In genomic region chr6:24666616-24667377, GRCh38 we compare ENCODE assay signal across 1 cellular context.
A peak's percentile ranks its signal among the peaks of the same experiment; 100 is the strongest.
TF ChIP-seq lines count a peak whose summit lies in the region.

ACOT13 (plus strand) TSS chr6:24667077; CDS start chr6:24667264, 187 bp downstream.
TDP2 (minus strand) TSS chr6:24666899; CDS start chr6:24666862, 37 bp downstream.

TF ChIP-seq in HepG2, 621 proteins besides CTCF, POLR2A, EP300 and RAD21 (continued from another document and continues in another):
- TF ChIP-seq ZNF142 (CRISPR knock-in tag; IDR thresholded peaks at IDR 0.05) (no peak), FOXO1 (CRISPR knock-in tag; IDR thresholded peaks at IDR 0.05) (peak; percentile 33), DPF2 (CRISPR knock-in tag; IDR thresholded peaks at IDR 0.05; ENCODE audit: borderline replicate concordance, low read depth) (peak; percentile 61; the same call in 1 of the 2 replicates), DR1 (CRISPR knock-in tag; IDR thresholded peaks at IDR 0.05) (peak; percentile 96), ZNF282 (IDR thresholded peaks at IDR 0.05; ENCODE audit: partially characterized antibody) (no peak), ZNF672 (CRISPR knock-in tag; IDR thresholded peaks at IDR 0.05) (peak; percentile 89), CCDC6 (CRISPR knock-in tag; IDR thresholded peaks at IDR 0.05) (peak; percentile 13; the same call in 1 of the 2 replicates), ELF3 (CRISPR knock-in tag; IDR thresholded peaks at IDR 0.05) (peak; percentile 94), JDP2 (CRISPR knock-in tag; IDR thresholded peaks at IDR 0.05; ENCODE audit: borderline replicate concordance) (no peak; the same call in 1 of the 2 replicates), ZKSCAN5 (CRISPR knock-in tag; IDR thresholded peaks at IDR 0.05) (no peak; the same call in 1 of the 2 replicates), ZBTB38 (CRISPR knock-in tag; IDR thresholded peaks at IDR 0.05) (peak; percentile 94), RXRA (CRISPR knock-in tag; IDR thresholded peaks at IDR 0.05) (peak; percentile 78), MED13 (CRISPR knock-in tag; IDR thresholded peaks at IDR 0.05) (no peak), ZNF143 (CRISPR knock-in tag; IDR thresholded peaks at IDR 0.05) (no peak; the same call in 1 of the 2 replicates), ZNF781 (CRISPR knock-in tag; IDR thresholded peaks at IDR 0.05; ENCODE audit: borderline replicate concordance, not compliant biosample characterization) (peak; percentile 76), MAF1 (CRISPR knock-in tag; IDR thresholded peaks at IDR 0.05; ENCODE audit: borderline replicate concordance) (peak; percentile 78), HNRNPL (IDR thresholded peaks at IDR 0.05; ENCODE audit: low read depth, low read length) (no peak), ATF7 (IDR thresholded peaks at IDR 0.05) (no peak), ATF7 (CRISPR knock-in tag; IDR thresholded peaks at IDR 0.05) (no peak; the same call in 1 of the 2 replicates), MAFG (CRISPR knock-in tag; IDR thresholded peaks at IDR 0.05) (no peak), MAX (IDR thresholded peaks at IDR 0.05) (peak; percentile 87), ZNF790 (CRISPR knock-in tag; IDR thresholded peaks at IDR 0.05; ENCODE audit: borderline replicate concordance) (peak; percentile 98), SIN3A (IDR thresholded peaks at IDR 0.05; ENCODE audit: borderline replicate concordance, low read depth, low read length) (0 out of 2 replicates have a peak, but pooled peaks have one; percentile 36), ZSCAN29 (CRISPR knock-in tag; conservative IDR thresholded peaks at IDR 0.05) (0 out of 2 replicates have a peak, but pooled peaks have one; percentile 89), THAP7 (CRISPR knock-in tag; IDR thresholded peaks at IDR 0.05) (peak; percentile 94), KIAA2018 (CRISPR knock-in tag; IDR thresholded peaks at IDR 0.05; ENCODE audit: borderline replicate concordance) (no peak; the same call in 1 of the 2 replicates), SRF (IDR thresholded peaks at IDR 0.05; ENCODE audit: low read depth, low read length) (peak; percentile 40; the same call in 1 of the 2 replicates), POGZ (CRISPR knock-in tag; IDR thresholded peaks at IDR 0.05) (peak; percentile 99), HIVEP1 (CRISPR knock-in tag; IDR thresholded peaks at IDR 0.05) (peak; percentile 85), ZBTB43 (CRISPR knock-in tag; conservative IDR thresholded peaks at IDR 0.05) (peak; percentile 73), ZNF432 (CRISPR knock-in tag; IDR thresholded peaks at IDR 0.05; ENCODE audit: borderline replicate concordance) (0 out of 2 replicates have a peak, but pooled peaks have one; percentile 74), NPAS2 (CRISPR knock-in tag; IDR thresholded peaks at IDR 0.05; ENCODE audit: borderline replicate concordance) (no peak), PAF1 (CRISPR knock-in tag; IDR thresholded peaks at IDR 0.05) (no peak), CCAR2 (optimal IDR thresholded peaks at IDR 0.05; ENCODE audit: low read depth, low read length) (peak; percentile 43), THYN1 (CRISPR knock-in tag; IDR thresholded peaks at IDR 0.05; ENCODE audit: borderline replicate concordance, low read depth) (no peak), RARA (CRISPR knock-in tag; IDR thresholded peaks at IDR 0.05) (peak; percentile 3; the same call in 1 of the 2 replicates), FOXO4 (CRISPR knock-in tag; conservative IDR thresholded peaks at IDR 0.05) (no peak), ATF6 (CRISPR knock-in tag; conservative IDR thresholded peaks at IDR 0.05) (peak; percentile 69), HDAC1 (CRISPR knock-in tag; IDR thresholded peaks at IDR 0.05) (peak; percentile 94), ZNF543 (CRISPR knock-in tag; IDR thresholded peaks at IDR 0.05) (peak; percentile 95; the same call in 1 of the 2 replicates)
